Comparison of ENCODE assay signal across 27 cellular contexts in genomic region chr2:64624862-64625261, GRCh38.
"Had no signal": no experiment of that assay in that cellular context is flagged by ENCODE, and none has a peak within 500 bp of the region (broad histone marks: within the 10 kb centered on the region; RNA-seq: fewer than 3 reads in every experiment).

No MANE protein-coding gene starts in this region.

- H3K9ac ChIP-seq: SK-N-SH had no signal

- H3K4me3 ChIP-seq: Peyer's patch, SJSA1 had no signal

- H3K27ac Mint-ChIP-seq: activated CD4-positive, alpha-beta T cell treated with anti-CD3 and anti-CD28 coated beads, Interleukin-2, amount 10 ng/mL, durations not matched to agents 24 days and 14 days; activated CD8-positive, alpha-beta T cell treated with anti-CD3 and anti-CD28 coated beads for 36 hours; activated naive CD8-positive, alpha-beta T cell treated with anti-CD3 and anti-CD28 coated beads for 36 hours; activated T-helper 1 cell treated with anti-CD3 and anti-CD28 coated beads, Interleukin-12 subunit alpha, Interleukin-12 subunit beta, Interleukin-2, Interleukin-4 antibody, amounts not matched to agents 30 ng/mL and 10 ng/mL and 1 ng/mL, durations not matched to agents 14 hours and 24 hours and 36 hours; T-helper 1 cell treated with Interleukin-12 subunit alpha and Interleukin-12 subunit beta and Interleukin-4 antibody, amounts not matched to agents 30 μg/mL and 1 μg/mL, for 36 hours had no signal

- H3K4me3 Mint-ChIP-seq: activated CD4-positive, alpha-beta T cell treated with anti-CD3 and anti-CD28 coated beads, Interleukin-2, amount 10 ng/mL, durations not matched to agents 24 days and 14 days; activated CD8-positive, alpha-beta T cell treated with anti-CD3 and anti-CD28 coated beads for 36 hours; activated naive CD8-positive, alpha-beta T cell treated with anti-CD3 and anti-CD28 coated beads for 36 hours; activated T-helper 1 cell treated with anti-CD3 and anti-CD28 coated beads, Interleukin-12 subunit alpha, Interleukin-12 subunit beta, Interleukin-2, Interleukin-4 antibody, amounts not matched to agents 30 ng/mL and 10 ng/mL and 1 ng/mL, durations not matched to agents 14 hours and 24 hours and 36 hours; T-helper 1 cell treated with Interleukin-12 subunit alpha and Interleukin-12 subunit beta and Interleukin-4 antibody, amounts not matched to agents 30 μg/mL and 1 μg/mL, for 36 hours; T-helper 2 cell treated with Interferon-gamma antibody and Interleukin-4, amounts not matched to agents 5 μg/mL and 100 μg/mL, for 36 hours had no signal

- H3K27me3 ChIP-seq: brain microvascular endothelial cell, Peyer's patch, SJSA1 had no signal

- H3K36me3 ChIP-seq: brain microvascular endothelial cell, Peyer's patch, SJSA1 had no signal

- H3K4me1 ChIP-seq: Peyer's patch had no signal

- ATAC-seq: PC-3 had no signal

- DNase-seq: activated CD4-positive, alpha-beta T cell treated with anti-CD3 and anti-CD28 coated beads, Interleukin-2, amount 50 U/mL, for 4 hours; activated CD8-positive, alpha-beta T cell treated with anti-CD3 and anti-CD28 coated beads for 36 hours; activated gamma-delta T cell treated with Interleukin-2 at 50 U/mL for 16 hours; activated naive CD4-positive, alpha-beta T cell treated with anti-CD3 and anti-CD28 coated beads, Interleukin-2, amount 50 U/mL, for 16 hours; activated naive CD8-positive, alpha-beta T cell treated with anti-CD3 and anti-CD28 coated beads for 36 hours; activated T-cell treated with anti-CD3 and anti-CD28 coated beads, Interleukin-2, amount 50 U/mL, for 1 hour; amniotic stem cell; aorta; brain microvascular endothelial cell; Kasumi-1; KG1; MM.1S; NCI-H1092; NCI-H1436 treated with DMSO at 0.1 percent for 48 hours; NCI-H1694 treated with DMSO at 0.1 percent for 48 hours; NCI-H2029; NCI-H345; NCI-H524 treated with DMSO at 0.1 percent for 48 hours; PC-3; SHP77 treated with DMSO at 0.1 percent for 48 hours had no signal

- H3K27me3 Mint-ChIP-seq: activated CD8-positive, alpha-beta T cell treated with anti-CD3 and anti-CD28 coated beads for 36 hours; activated naive CD8-positive, alpha-beta T cell treated with anti-CD3 and anti-CD28 coated beads for 36 hours had no signal

- H3K36me3 Mint-ChIP-seq: activated naive CD8-positive, alpha-beta T cell treated with anti-CD3 and anti-CD28 coated beads for 36 hours had no signal

- H3K27ac ChIP-seq: brain microvascular endothelial cell, Peyer's patch, SJSA1 had no signal

- H3K4me2 ChIP-seq: SK-N-SH had no signal

- H3K9me3 Mint-ChIP-seq: activated CD4-positive, alpha-beta T cell treated with anti-CD3 and anti-CD28 coated beads, Interleukin-2, amount 10 ng/mL, durations not matched to agents 24 days and 14 days; activated CD8-positive, alpha-beta T cell treated with anti-CD3 and anti-CD28 coated beads for 36 hours; activated naive CD8-positive, alpha-beta T cell treated with anti-CD3 and anti-CD28 coated beads for 36 hours; activated T-helper 1 cell treated with anti-CD3 and anti-CD28 coated beads, Interleukin-12 subunit alpha, Interleukin-12 subunit beta, Interleukin-2, Interleukin-4 antibody, amounts not matched to agents 30 ng/mL and 10 ng/mL and 1 ng/mL, durations not matched to agents 14 hours and 24 hours and 36 hours; T-helper 1 cell treated with Interleukin-12 subunit alpha and Interleukin-12 subunit beta and Interleukin-4 antibody, amounts not matched to agents 30 μg/mL and 1 μg/mL, for 36 hours; T-helper 2 cell treated with Interferon-gamma antibody and Interleukin-4, amounts not matched to agents 5 μg/mL and 100 μg/mL, for 36 hours had no signal

- H3K9me3 ChIP-seq: Peyer's patch, SJSA1, SK-N-SH had no signal
